Comparison of ENCODE assay signal across 8 cellular contexts in genomic region chr10:101042118-101042517, GRCh38. TPM values are rescaled to one million over a fixed set of nuclear protein-coding genes. Genes with fewer than 3 reads are reported as not detected.
DNase-seq lines count a peak whose midpoint lies in the region; ATAC-seq, FAIRE-seq and TF ChIP-seq lines count a peak whose summit lies in the region.

No MANE protein-coding gene starts in this region.

- no peaks in the 10 kb centered on the region for H3K36me3 ChIP-seq in GM12878 (ENCODE audit: control insufficient read depth in 2 of 2, insufficient read depth in 2 of 2, low read length in 1 of 2)
- H3K36me3 ChIP-seq in lower lobe of right lung: peaks cover 34% of the 10 kb centered on the region
- H3K36me3 ChIP-seq in thyroid gland: peaks cover 6 to 15% of the 10 kb centered on the region in 2 donors

- intact Hi-C loops in GM12878 (cut with micrococcal nuclease; ENCODE audit: unreplicated experiment): no loop called here
- intact Hi-C loops in lower lobe of right lung (cut with DNase I): no loop called here
- intact Hi-C loops in thyroid gland (cut with DNase I): no loop called here

- peak overlapping the region; percentile 93 for H3K27ac Mint-ChIP-seq in activated T-cell treated with anti-CD3 and anti-CD28 coated beads, Interleukin-2, amount 50 U/mL, for 24 hours

- H4K20me1 ChIP-seq in GM12878 (ENCODE audit: control insufficient read depth, insufficient read depth): no peaks in the 10 kb centered on the region

- H3K27me3 ChIP-seq in GM12878 (replicated peaks in 1 of 2; ENCODE audit: control insufficient read depth in 2 of 2, insufficient read depth in 2 of 2, low read length in 1 of 2) (no peaks in the 10 kb centered on the region), lower lobe of right lung (ENCODE audit: low read depth) (peaks cover 12% of the 10 kb centered on the region), thyroid gland (peaks cover 8% of the 10 kb centered on the region)

- H3K4me2 ChIP-seq in GM12878 (ENCODE audit: control insufficient read depth, insufficient read depth): peak overlapping the region; percentile 86

- no peak for TF ChIP-seq CTCF in GM12878 (IDR thresholded peaks at IDR 0.05 in 2 of 3, conservative IDR thresholded peaks at IDR 0.05 in 1 of 3; ENCODE audit: control insufficient read depth in 2 of 3, extremely low read depth in 1 of 3, insufficient read depth in 1 of 3, low read depth in 3 of 3, low read length in 3 of 3)
- no peak for TF ChIP-seq CTCF in lower lobe of right lung (IDR thresholded peaks at IDR 0.05)
- TF ChIP-seq CTCF in thyroid gland (IDR thresholded peaks at IDR 0.05): no peak

- in situ Hi-C loops in GM12878 (cut with MboI): no loop called here

- 19% methylated on average over 4 of the region's 4 CpGs for WGBS in GM12878 (ENCODE audit: insufficient coverage, insufficient replicate concordance, low lambda C conversion rate, missing lambda C conversion rate)
- WGBS in thyroid gland, 2 donors: 74 to 88% methylated on average over 4 of the region's 4 CpGs

- RAD21 ChIA-PET in GM12878 (lab: Charles Lee; ENCODE audit: unreplicated experiment): interaction anchor here (0.9 to 5.1 kb wide), 12 partner anchors 8 to 164 kb away, joined by 3 to 70 read pairs (median 7); partner anchors contain the start of genes KAZALD1, PDZD7 and SFXN3

- H3K4me3 ChIP-seq in GM12878: peak overlapping the region; percentile 63; the same call in 1 of the 2 replicates
- peak overlapping the region; percentile 52 for H3K4me3 ChIP-seq in lower lobe of right lung
- no peak overlapping the region for H3K4me3 ChIP-seq in thyroid gland (replicated peaks in 1 of 3)

- H3K9me3 ChIP-seq in GM12878 (replicated peaks; ENCODE audit: control insufficient read depth, insufficient read depth, low read length) (no peaks in the 10 kb centered on the region), lower lobe of right lung (no peaks in the 10 kb centered on the region), thyroid gland (no peaks in the 10 kb centered on the region)

- peak overlapping the region; percentile 86 for H3K4me3 Mint-ChIP-seq in activated T-cell treated with anti-CD3 and anti-CD28 coated beads, Interleukin-2, amount 50 U/mL, for 24 hours

- BruUV-seq in GM12878 (replicated peaks; lab: Mats Ljungman, UMichigan): no TSS peak

- H2AFZ ChIP-seq in GM12878 (ENCODE audit: control insufficient read depth, low read depth, low read length): peak overlapping the region; percentile 83

- no peaks in the 10 kb centered on the region for H3K79me2 ChIP-seq in GM12878 (ENCODE audit: control insufficient read depth, insufficient read depth, low read length)

- H3K27me3 Mint-ChIP-seq in activated T-cell treated with anti-CD3 and anti-CD28 coated beads, Interleukin-2, amount 50 U/mL, for 24 hours: peaks cover 18% of the 10 kb centered on the region

- H3K36me3 Mint-ChIP-seq in activated T-cell treated with anti-CD3 and anti-CD28 coated beads, Interleukin-2, amount 50 U/mL, for 24 hours (ENCODE audit: low read depth): peaks cover 19% of the 10 kb centered on the region

- SMC1A ChIA-PET in GM12878 (lab: Charles Lee; ENCODE audit: uncharacterized antibody, unreplicated experiment): interaction anchor here (1.2 to 4.2 kb wide), 13 partner anchors 10 to 172 kb away, joined by 3 to 45 read pairs (median 9); partner anchors contain the start of genes KAZALD1, PDZD7 and SFXN3

- no peak for DNase-seq in activated T-cell treated with anti-CD3 and anti-CD28 coated beads, Interleukin-2, amount 50 U/mL, for 24 hours
- DNase-seq in activated T-cell treated with anti-CD3 and anti-CD28 coated beads, Interleukin-2, amount 50 U/mL, for 1 hour: no peak
- DNase-seq in GM12878 (ENCODE audit: low read depth, low spot score) (no peak), lower lobe of right lung (no peak), thyroid gland (no peak), occipital lobe (lab: John Stamatoyannopoulos, UW) (no peak), NCI-H146 (lab: John Stamatoyannopoulos, UW) (no peak)

- no peaks in the 10 kb centered on the region for H3K9me3 Mint-ChIP-seq in activated T-cell treated with anti-CD3 and anti-CD28 coated beads, Interleukin-2, amount 50 U/mL, for 24 hours

- TF ChIP-seq POLR2A in GM12878 (IDR thresholded peaks at IDR 0.05; ENCODE audit: low read depth, low read length): no peak
- no peak for TF ChIP-seq POLR2A in thyroid gland (IDR thresholded peaks at IDR 0.05)

- no peak for ATAC-seq in GM12878
- no peak for ATAC-seq in lower lobe of right lung
- no peak for ATAC-seq in GM18511 (IDR thresholded peaks at IDR 0.05; ENCODE audit: unreplicated experiment)

- no peak overlapping the region for H3K27ac ChIP-seq in GM12878 (ENCODE audit: control insufficient read depth, insufficient read depth)
- peak overlapping the region; percentile 86 for H3K27ac ChIP-seq in lower lobe of right lung
- H3K27ac ChIP-seq in thyroid gland: peak overlapping the region; percentile 85 to 96 (median 89)

- no peak for FAIRE-seq in GM12878 (lab: Jason Lieb, UNC)

- peaks cover 22% of the 10 kb centered on the region for H3K4me1 Mint-ChIP-seq in activated T-cell treated with anti-CD3 and anti-CD28 coated beads, Interleukin-2, amount 50 U/mL, for 24 hours (ENCODE audit: low read depth)

- CTCF ChIA-PET in GM12878 (lab: Yijun Ruan, JAX): interaction anchor here (0.7 to 24.4 kb wide), 18 partner anchors 8 to 172 kb away, joined by 3 to 885 read pairs (median 8); partner anchors contain the start of genes KAZALD1, LZTS2, PDZD7 and SFXN3

- peak overlapping the region; percentile 17; the same call in 1 of the 2 replicates for H3K9ac ChIP-seq in GM12878 (ENCODE audit: control insufficient read depth, insufficient read depth, low read length)

- no peak for TF ChIP-seq RAD21 in GM12878 (IDR thresholded peaks at IDR 0.05; ENCODE audit: insufficient read depth, low read depth, low read length)

- H3K4me1 ChIP-seq in GM12878 (ENCODE audit: control insufficient read depth, insufficient read depth, low read length) (peaks cover 5% of the 10 kb centered on the region; the same call in 1 of the 2 replicates), lower lobe of right lung (peaks cover 26% of the 10 kb centered on the region), thyroid gland (peaks cover 13% of the 10 kb centered on the region in 2 donors)

- POLR2A ChIA-PET in GM12878 (lab: Charles Lee): interaction anchor here (0.6 to 3.3 kb wide), 5 partner anchors 10 to 20 kb away, joined by 5 to 42 read pairs (median 7); partner anchors contain the start of gene KAZALD1

- TF ChIP-seq EP300 in GM12878 (IDR thresholded peaks at IDR 0.05; ENCODE audit: borderline replicate concordance in 1 of 2, control insufficient read depth in 1 of 2, low read depth in 2 of 2, low read length in 2 of 2): no peak

RNA-seq across cellular contexts. Expression of gene SFXN3, which starts 11.1 kb away (rescaled TPM):
- 10.8 and 13.6 TPM in 2 replicates for total RNA-seq in GM12878 (2013; cell fraction: nucleolus; rRNA removed)
- total RNA-seq in GM12878 (2014; rRNA removed): 1.1 and 1.2 TPM in 2 replicates
- 0.63 and 1.1 TPM in 2 replicates for total RNA-seq in GM12878 (2014; rRNA removed; fragmentation: Illumina TruSeq; extraction: Trizol)
- total RNA-seq in GM12878 (2021): 1.0 and 1.2 TPM in 2 replicates
- polyA plus RNA-seq in GM12878 (2011; ENCODE audit: low read depth): 1.1 TPM
- polyA plus RNA-seq in GM12878 (2011; rRNA removed): 8.7 and 11.3 TPM in 2 replicates
- 14.5 and 15.4 TPM in 2 replicates for polyA plus RNA-seq in GM12878 (2011; cell fraction: cytosol; rRNA removed)
- polyA plus RNA-seq in GM12878 (2011; cell fraction: nucleus; rRNA removed): 29.3 and 42.3 TPM in 2 replicates
- polyA plus RNA-seq in GM12878 (2012): 1.7 and 4.3 TPM in 2 replicates
- polyA plus RNA-seq in GM12878 (2014; fragmentation: Illumina TruSeq; extraction: Trizol): 1.3 and 1.7 TPM in 2 replicates
- under 1 TPM; 0.05 to 0.44 TPM for polyA plus RNA-seq in GM12878 (2014; fragmentation: Nextera tagmentation; extraction: Ambion mirVana)
- polyA plus RNA-seq in GM12878 (2014; rRNA removed): 1.7 and 2.5 TPM in 2 replicates
- polyA plus RNA-seq in GM12878 (2016; fragmentation: Nextera tagmentation; extraction: Ambion mirVana): 1 to 10 TPM in 1 of 2 experiments, under 1 TPM in 1; 0.56 to 1.2 TPM
- 4.9 and 11.1 TPM in 2 replicates for polyA minus RNA-seq in GM12878 (2011; rRNA and poly(A)+ RNA removed)
- polyA minus RNA-seq in GM12878 (2011; cell fraction: cytosol; rRNA and poly(A)+ RNA removed): 7.1 and 11.8 TPM in 2 replicates
- 6.2 and 6.5 TPM in 2 replicates for polyA minus RNA-seq in GM12878 (2011; cell fraction: nucleus; rRNA and poly(A)+ RNA removed)
- total RNA-seq in lower lobe of right lung: 57.8 TPM
- 10 to 100 TPM; 35.8 to 56.8 (median 43.3) TPM for total RNA-seq in thyroid gland
- total RNA-seq in occipital lobe: 44.0 TPM

RNA-seq across cellular contexts. Expression of gene PDZD7, which starts 11.2 kb away (rescaled TPM):
- not detected in 2 replicates for total RNA-seq in GM12878 (2013; cell fraction: nucleolus; rRNA removed)
- total RNA-seq in GM12878 (2014; rRNA removed) (not detected in 2 replicates), GM12878 (2014; rRNA removed; fragmentation: Illumina TruSeq; extraction: Trizol) (not detected in 2 replicates), GM12878 (2021) (not detected in 2 replicates), lower lobe of right lung (1.6 TPM), thyroid gland (1 to 10 TPM in 1 of 4 donors, under 1 TPM in 3; 0.24 to 1.1 (median 0.69) TPM), occipital lobe (4.5 TPM)
- polyA plus RNA-seq in GM12878 (2011; ENCODE audit: low read depth): not detected
- polyA plus RNA-seq in GM12878 (2011; rRNA removed) (0.01 TPM in 1 of 2 replicates, not detected in the other), GM12878 (2014; fragmentation: Illumina TruSeq; extraction: Trizol) (0.03 TPM in 1 of 2 replicates, not detected in the other), GM12878 (2014; fragmentation: Nextera tagmentation; extraction: Ambion mirVana) (not detected), GM12878 (2014; rRNA removed) (0.03 TPM in 1 of 2 replicates, not detected in the other), GM12878 (2016; fragmentation: Nextera tagmentation; extraction: Ambion mirVana) (under 1 TPM in 1 of 2 experiments, not detected in 1; 0.20 TPM)
- 0.01 and 0.02 TPM in 2 replicates for polyA plus RNA-seq in GM12878 (2011; cell fraction: cytosol; rRNA removed)
- polyA plus RNA-seq in GM12878 (2011; cell fraction: nucleus; rRNA removed): 0.04 and 0.07 TPM in 2 replicates
- polyA plus RNA-seq in GM12878 (2012): 0.03 TPM in 1 of 2 replicates, not detected in the other
- not detected in 2 replicates for polyA minus RNA-seq in GM12878 (2011; rRNA and poly(A)+ RNA removed)
- polyA minus RNA-seq in GM12878 (2011; cell fraction: cytosol; rRNA and poly(A)+ RNA removed): not detected in 2 replicates
- 0.12 TPM in 1 of 2 replicates, not detected in the other for polyA minus RNA-seq in GM12878 (2011; cell fraction: nucleus; rRNA and poly(A)+ RNA removed)

RNA-seq across cellular contexts. Expression of gene KAZALD1, which starts 19.7 kb away (rescaled TPM):
- 4.8 and 6.2 TPM in 2 replicates for total RNA-seq in GM12878 (2013; cell fraction: nucleolus; rRNA removed)
- total RNA-seq in GM12878 (2014; rRNA removed) (2.3 and 2.8 TPM in 2 replicates), GM12878 (2014; rRNA removed; fragmentation: Illumina TruSeq; extraction: Trizol) (2.1 and 3.3 TPM in 2 replicates), GM12878 (2021) (4.3 and 4.7 TPM in 2 replicates), lower lobe of right lung (9.9 TPM), thyroid gland (1 to 10 TPM; 3.1 to 9.9 (median 6.3) TPM), occipital lobe (1.4 TPM)
- 0.58 TPM for polyA plus RNA-seq in GM12878 (2011; ENCODE audit: low read depth)
- polyA plus RNA-seq in GM12878 (2011; rRNA removed) (1.1 and 2.2 TPM in 2 replicates), GM12878 (2014; fragmentation: Illumina TruSeq; extraction: Trizol) (0.90 and 1.0 TPM in 2 replicates), GM12878 (2014; fragmentation: Nextera tagmentation; extraction: Ambion mirVana) (under 1 TPM; 0.10 to 0.26 TPM), GM12878 (2014; rRNA removed) (3.1 and 3.5 TPM in 2 replicates), GM12878 (2016; fragmentation: Nextera tagmentation; extraction: Ambion mirVana) (1 to 10 TPM; 1.0 to 1.7 TPM)
- polyA plus RNA-seq in GM12878 (2011; cell fraction: cytosol; rRNA removed): 2.7 and 4.4 TPM in 2 replicates
- polyA plus RNA-seq in GM12878 (2011; cell fraction: nucleus; rRNA removed): 7.6 and 12.3 TPM in 2 replicates
- polyA plus RNA-seq in GM12878 (2012): 0.80 and 1.7 TPM in 2 replicates
- polyA minus RNA-seq in GM12878 (2011; rRNA and poly(A)+ RNA removed): 1.2 and 4.7 TPM in 2 replicates
- 1.6 and 4.1 TPM in 2 replicates for polyA minus RNA-seq in GM12878 (2011; cell fraction: cytosol; rRNA and poly(A)+ RNA removed)
- polyA minus RNA-seq in GM12878 (2011; cell fraction: nucleus; rRNA and poly(A)+ RNA removed): 6.9 and 15.1 TPM in 2 replicates

RNA-seq across cellular contexts. Expression of gene LZTS2, which starts 42.5 kb away (rescaled TPM):
- 33.5 and 42.4 TPM in 2 replicates for total RNA-seq in GM12878 (2013; cell fraction: nucleolus; rRNA removed)
- 6.2 and 6.7 TPM in 2 replicates for total RNA-seq in GM12878 (2014; rRNA removed)
- 3.8 and 3.9 TPM in 2 replicates for total RNA-seq in GM12878 (2014; rRNA removed; fragmentation: Illumina TruSeq; extraction: Trizol)
- 12.2 and 13.4 TPM in 2 replicates for total RNA-seq in GM12878 (2021)
- polyA plus RNA-seq in GM12878 (2011; ENCODE audit: low read depth): 3.1 TPM
- polyA plus RNA-seq in GM12878 (2011; rRNA removed): 7.1 and 11.2 TPM in 2 replicates
- 21.4 and 22.7 TPM in 2 replicates for polyA plus RNA-seq in GM12878 (2011; cell fraction: cytosol; rRNA removed)
- polyA plus RNA-seq in GM12878 (2011; cell fraction: nucleus; rRNA removed): 73.4 and 102 TPM in 2 replicates
- 9.3 and 11.8 TPM in 2 replicates for polyA plus RNA-seq in GM12878 (2012)
- 1.7 and 3.0 TPM in 2 replicates for polyA plus RNA-seq in GM12878 (2014; fragmentation: Illumina TruSeq; extraction: Trizol)
- polyA plus RNA-seq in GM12878 (2014; fragmentation: Nextera tagmentation; extraction: Ambion mirVana): under 1 TPM; 0.08 to 0.37 TPM
- 9.9 and 11.9 TPM in 2 replicates for polyA plus RNA-seq in GM12878 (2014; rRNA removed)
- 1 to 10 TPM; 7.7 to 7.9 TPM for polyA plus RNA-seq in GM12878 (2016; fragmentation: Nextera tagmentation; extraction: Ambion mirVana)
- polyA minus RNA-seq in GM12878 (2011; rRNA and poly(A)+ RNA removed): 6.1 and 17.8 TPM in 2 replicates
- polyA minus RNA-seq in GM12878 (2011; cell fraction: cytosol; rRNA and poly(A)+ RNA removed): 6.3 and 9.9 TPM in 2 replicates
- 14.6 and 21.9 TPM in 2 replicates for polyA minus RNA-seq in GM12878 (2011; cell fraction: nucleus; rRNA and poly(A)+ RNA removed)
- 52.6 TPM for total RNA-seq in lower lobe of right lung
- 100 to 1,000 TPM in 1 of 4 donors, 10 to 100 TPM in 3; 75.4 to 107 (median 88.1) TPM for total RNA-seq in thyroid gland
- 15.4 TPM for total RNA-seq in occipital lobe

RNA-seq across cellular contexts. Expression of gene TWNK, which starts 54.8 kb away (rescaled TPM):
- 9.5 and 10.3 TPM in 2 replicates for total RNA-seq in GM12878 (2013; cell fraction: nucleolus; rRNA removed)
- total RNA-seq in GM12878 (2014; rRNA removed): 19.3 and 20.4 TPM in 2 replicates
- 14.0 and 17.2 TPM in 2 replicates for total RNA-seq in GM12878 (2014; rRNA removed; fragmentation: Illumina TruSeq; extraction: Trizol)
- 19.5 and 23.0 TPM in 2 replicates for total RNA-seq in GM12878 (2021)
- 12.9 TPM for polyA plus RNA-seq in GM12878 (2011; ENCODE audit: low read depth)
- polyA plus RNA-seq in GM12878 (2011; rRNA removed): 13.7 and 16.9 TPM in 2 replicates
- 17.4 and 18.4 TPM in 2 replicates for polyA plus RNA-seq in GM12878 (2011; cell fraction: cytosol; rRNA removed)
- polyA plus RNA-seq in GM12878 (2011; cell fraction: nucleus; rRNA removed): 15.9 and 18.3 TPM in 2 replicates
- 13.3 and 19.0 TPM in 2 replicates for polyA plus RNA-seq in GM12878 (2012)
- 32.4 and 32.8 TPM in 2 replicates for polyA plus RNA-seq in GM12878 (2014; fragmentation: Illumina TruSeq; extraction: Trizol)
- polyA plus RNA-seq in GM12878 (2014; fragmentation: Nextera tagmentation; extraction: Ambion mirVana): 10 to 100 TPM; 13.6 to 19.0 TPM
- 19.3 and 22.3 TPM in 2 replicates for polyA plus RNA-seq in GM12878 (2014; rRNA removed)
- 10 to 100 TPM; 14.4 to 16.6 TPM for polyA plus RNA-seq in GM12878 (2016; fragmentation: Nextera tagmentation; extraction: Ambion mirVana)
- 17.1 and 19.5 TPM in 2 replicates for polyA minus RNA-seq in GM12878 (2011; rRNA and poly(A)+ RNA removed)
- 3.1 and 7.5 TPM in 2 replicates for polyA minus RNA-seq in GM12878 (2011; cell fraction: cytosol; rRNA and poly(A)+ RNA removed)
- polyA minus RNA-seq in GM12878 (2011; cell fraction: nucleus; rRNA and poly(A)+ RNA removed): 5.9 and 12.2 TPM in 2 replicates
- total RNA-seq in lower lobe of right lung: 5.8 TPM
- 1 to 10 TPM; 5.5 to 7.7 (median 6.8) TPM for total RNA-seq in thyroid gland
- total RNA-seq in occipital lobe: 4.7 TPM

Comparison
In these comparisons a context has a peak if more than half of its experiments do, and no peak if none do; other contexts are left out.
1. H3K4me3 ChIP-seq: peak in GM12878 (single experiment) and lower lobe of right lung (single experiment); none in thyroid gland (0 of 3).